In genomic region chr15:25239471-25240345, GRCh38 we compare ENCODE assay signal across 12 cellular contexts.
"Had no signal": no experiment of that assay in that cellular context is flagged by ENCODE, and none has a peak within 500 bp of the region (broad histone marks: within the 10 kb centered on the region; RNA-seq: fewer than 3 reads in every experiment).

No MANE protein-coding gene starts in this region.

- DNase-seq: activated CD4-positive, alpha-beta T cell treated with anti-CD3 and anti-CD28 coated beads, Interleukin-2, amount 10 ng/mL, durations not matched to agents 24 days and 14 days; activated naive CD8-positive, alpha-beta T cell treated with anti-CD3 and anti-CD28 coated beads for 36 hours; activated T-cell treated with anti-CD3 and anti-CD28 coated beads, Interleukin-2, amount 50 U/mL, for 72 hours; cerebellar nuclear complex; mesenchymal stem cell; nucleus accumbens; uterus had no signal

- H3K36me3 ChIP-seq: prostate gland, SJSA1, uterus had no signal

- H3K9me3 ChIP-seq: prostate gland, uterus had no signal

- ATAC-seq: activated T-cell treated with anti-CD3 and anti-CD28 coated beads, Interleukin-2, amount 50 U/mL, for 72 hours; natural killer cell treated with Interleukin-12 subunit alpha and Interleukin-12 subunit beta and Interleukin-15 and Interleukin-18, amount 100 ng/mL, for 72 hours; stimulated activated effector memory CD8-positive, alpha-beta T cell treated with anti-CD3 and anti-CD28 coated beads, Interleukin-12 subunit alpha, Interleukin-12 subunit beta, amount 100 ng/mL, for 72 hours had no signal

- H3K4me1 ChIP-seq: prostate gland, SJSA1, uterus had no signal

- H3K4me3 ChIP-seq: prostate gland, SJSA1, uterus had no signal

- H3K27ac ChIP-seq: prostate gland, SJSA1, uterus had no signal

- H3K27me3 ChIP-seq: SJSA1, uterus had no signal

- FAIRE-seq: frontal cortex had no signal
